8 cellular contexts compared by ENCODE assay signal in genomic region chr3:149938392-149939055, GRCh38. TPM values are rescaled to one million over a fixed set of nuclear protein-coding genes. Genes with fewer than 3 reads are reported as not detected.
DNase-seq lines count a peak whose midpoint lies in the region; ATAC-seq, FAIRE-seq and TF ChIP-seq lines count a peak whose summit lies in the region.
"Not testable (repeated sequence)": the region's sequence is repeated elsewhere in the genome, so short reads cannot be mapped to it uniquely, and the experiment has no call there.
"Had no signal": no experiment of that assay in that cellular context is flagged by ENCODE, and none has a peak within 500 bp of the region (broad histone marks: within the 10 kb centered on the region; RNA-seq: fewer than 3 reads in every experiment).

No MANE protein-coding gene starts in this region.

- not testable (repeated sequence) for H4K5ac ChIP-seq in IMR-90 (ENCODE audit: low read depth, low read length)

- not testable (repeated sequence) for H3K27me3 ChIP-seq in IMR-90 (ENCODE audit: control insufficient read depth, insufficient read depth, low read length); astrocyte (ENCODE audit: insufficient read depth, low read length); brain microvascular endothelial cell (replicated peaks); fibroblast of lung (ENCODE audit: control insufficient read depth, insufficient read depth, low read length); mesenchymal stem cell (ENCODE audit: control insufficient read depth in 1 of 2, insufficient read depth in 1 of 2, low read length in 2 of 2); skeletal muscle satellite cell (ENCODE audit: control insufficient read depth, insufficient read depth, low read length)

- ATAC-seq in IMR-90 (ENCODE audit: low read depth): not testable (repeated sequence)

- H3K36me3 Mint-ChIP-seq in astrocyte (ENCODE audit: low read depth, unreplicated experiment): not testable (repeated sequence)

- not testable (repeated sequence) for BruUV-seq in IMR-90 (replicated peaks; lab: Mats Ljungman, UMichigan)

- not testable (repeated sequence) for H2AK9ac ChIP-seq in IMR-90 (replicated peaks; ENCODE audit: low read depth, low read length, poor library complexity)

- not testable (repeated sequence) for H2AK5ac ChIP-seq in IMR-90 (ENCODE audit: low read depth, low read length); mesenchymal stem cell (ENCODE audit: low read length, severe bottlenecking)

- DNase-seq in EH (ENCODE audit: low read depth): peak; percentile 61
- peak; percentile 6 for DNase-seq in IMR-90
- peak; percentile 31 for DNase-seq in astrocyte (ENCODE audit: low read depth)
- peak; percentile 32 for DNase-seq in brain microvascular endothelial cell
- peak; percentile 26 to 45 for DNase-seq in fibroblast of lung (ENCODE audit: low read depth in 2 of 2)
- DNase-seq in mesenchymal stem cell: not testable (repeated sequence)

- H3K4me1 ChIP-seq in IMR-90 (ENCODE audit: control insufficient read depth, insufficient read depth, low read length); astrocyte (ENCODE audit: insufficient read depth, low read length); fibroblast of lung (ENCODE audit: control insufficient read depth, extremely low read depth, insufficient read depth, low read length); mesenchymal stem cell (ENCODE audit: control insufficient read depth, insufficient read depth, low read depth, low read length): not testable (repeated sequence)
- H3K4me1 ChIP-seq in skeletal muscle satellite cell (ENCODE audit: control insufficient read depth, insufficient read depth, low read length): peaks cover 25% of the 10 kb centered on the region

- not testable (repeated sequence) for H2AFZ ChIP-seq in IMR-90 (replicated peaks; ENCODE audit: low read length, poor library complexity); astrocyte (ENCODE audit: low read depth, low read length); fibroblast of lung (ENCODE audit: low read length); mesenchymal stem cell (ENCODE audit: low read depth, low read length)

- not testable (repeated sequence) for H3K27ac Mint-ChIP-seq in astrocyte (ENCODE audit: unreplicated experiment)

- H4K91ac ChIP-seq in IMR-90 (ENCODE audit: insufficient read depth, low read depth, low read length); mesenchymal stem cell (ENCODE audit: low read length): not testable (repeated sequence)

- not testable (repeated sequence) for H3K9me3 ChIP-seq in IMR-90 (ENCODE audit: control insufficient read depth, insufficient read depth, low read length); astrocyte (ENCODE audit: insufficient read depth, low read depth, low read length); fibroblast of lung (ENCODE audit: control insufficient read depth, insufficient read depth, low read depth, low read length); mesenchymal stem cell (ENCODE audit: control insufficient read depth, low read length); skeletal muscle satellite cell (replicated peaks; ENCODE audit: low read length)

- H2BK5ac ChIP-seq in IMR-90 (ENCODE audit: low read depth, low read length, poor library complexity, severe bottlenecking); mesenchymal stem cell (ENCODE audit: low read depth, low read length, poor library complexity, severe bottlenecking): not testable (repeated sequence)

- not testable (repeated sequence) for H3K56ac ChIP-seq in IMR-90 (ENCODE audit: extremely low read depth, insufficient read depth, low read length)

- CTCF ChIA-PET in IMR-90 (lab: Yijun Ruan, JAX): interaction anchor here (0.6 kb wide), 1 partner anchor 149 kb away, joined by 3 read pairs; no protein-coding TSS in a partner anchor

- H3K36me3 ChIP-seq in IMR-90 (ENCODE audit: control insufficient read depth, insufficient read depth, low read length); astrocyte (ENCODE audit: insufficient read depth, low read length); brain microvascular endothelial cell (replicated peaks); fibroblast of lung (ENCODE audit: control insufficient read depth, insufficient read depth, low read length); skeletal muscle satellite cell (ENCODE audit: insufficient read depth, low read length): not testable (repeated sequence)
- H3K36me3 ChIP-seq in mesenchymal stem cell (ENCODE audit: control insufficient read depth in 1 of 2, insufficient read depth in 2 of 2, low read depth in 1 of 2, low read length in 2 of 2): peaks cover 0 to 12% of the 10 kb centered on the region in 2 experiments

- POLR2A ChIA-PET in IMR-90 (lab: Charles Lee; ENCODE audit: unreplicated experiment): interaction anchor here (0.6 kb wide), 1 partner anchor 17 kb away, joined by 3 read pairs; no protein-coding TSS in a partner anchor

- H3K27ac ChIP-seq in IMR-90 (ENCODE audit: insufficient read depth, low read length); astrocyte (ENCODE audit: low read depth, low read length); brain microvascular endothelial cell; fibroblast of lung (ENCODE audit: insufficient read depth, low read length): not testable (repeated sequence)
- peak overlapping the region; percentile 23 for H3K27ac ChIP-seq in mesenchymal stem cell (ENCODE audit: low read length, poor library complexity, severe bottlenecking)

- intact Hi-C loops in IMR-90 (cut with micrococcal nuclease): loop anchor here (10.0 kb wide), 1 partner anchor 576 kb away; no protein-coding TSS in a partner anchor

- not testable (repeated sequence) for FAIRE-seq in astrocyte (lab: Jason Lieb, UNC)

- not testable (repeated sequence) for H3K18ac ChIP-seq in IMR-90 (ENCODE audit: low read depth, low read length); mesenchymal stem cell (ENCODE audit: low read depth in 1 of 2, low read length in 2 of 2)

- not testable (repeated sequence) for H3K27me3 Mint-ChIP-seq in astrocyte (ENCODE audit: low read depth, unreplicated experiment)

- not testable (repeated sequence) for TF ChIP-seq POLR2A in IMR-90 (IDR thresholded peaks at IDR 0.05; ENCODE audit: low read depth, low read length)

- not testable (repeated sequence) for H3K4me3 ChIP-seq in IMR-90 (ENCODE audit: insufficient read depth, low read depth, low read length); astrocyte (ENCODE audit: insufficient read depth, low read depth, low read length); brain microvascular endothelial cell (ENCODE audit: low read depth, low read length); fibroblast of lung (replicated peaks in 1 of 4; ENCODE audit: control extremely low read depth in 1 of 4, insufficient read depth in 1 of 4, low read depth in 3 of 4, low read length in 4 of 4); mesenchymal stem cell (ENCODE audit: insufficient read depth in 1 of 2, low read depth in 1 of 2, low read length in 2 of 2); skeletal muscle satellite cell (ENCODE audit: low read length)

- no CpG with 5 or more reads among the region's 3 CpGs for WGBS in IMR-90 (ENCODE audit: extremely low coverage in 2 of 2, insufficient read length in 1 of 2), 2 experiments
- WGBS in mesenchymal stem cell: 100% methylated on average over 1 of the region's 3 CpGs

- not testable (repeated sequence) for H3K23ac ChIP-seq in IMR-90 (ENCODE audit: low read depth, low read length); mesenchymal stem cell (ENCODE audit: low read length in 2 of 2)

- not testable (repeated sequence) for H3K9ac ChIP-seq in IMR-90 (ENCODE audit: low read depth, low read length); astrocyte (ENCODE audit: low read length); fibroblast of lung (ENCODE audit: insufficient read depth, low read length); mesenchymal stem cell (ENCODE audit: low read length)
- H3K9ac ChIP-seq in skeletal muscle satellite cell (ENCODE audit: low read depth, low read length): peak overlapping the region; percentile 7

- H3K4ac ChIP-seq in IMR-90 (ENCODE audit: low read depth, low read length); mesenchymal stem cell (ENCODE audit: low read depth in 1 of 2, low read length in 2 of 2): not testable (repeated sequence)

- not testable (repeated sequence) for H3K79me2 ChIP-seq in astrocyte (ENCODE audit: insufficient read depth, low read length); fibroblast of lung (ENCODE audit: control insufficient read depth, insufficient read depth, low read length)

- not testable (repeated sequence) for H3K4me2 ChIP-seq in IMR-90 (ENCODE audit: low read depth, low read length); fibroblast of lung (ENCODE audit: extremely low read depth, insufficient read depth, low read length); mesenchymal stem cell (ENCODE audit: low read length, poor library complexity, severe bottlenecking)
- H3K4me2 ChIP-seq in astrocyte (ENCODE audit: low read length): peak overlapping the region; percentile 16
- peak overlapping the region; percentile 7 for H3K4me2 ChIP-seq in skeletal muscle satellite cell (ENCODE audit: low read length)

- not testable (repeated sequence) for H3K9me1 ChIP-seq in IMR-90 (ENCODE audit: insufficient read depth, low read length)

- TF ChIP-seq CTCF in IMR-90 (conservative IDR thresholded peaks at IDR 0.05; ENCODE audit: low read depth, low read length); astrocyte (IDR thresholded peaks at IDR 0.05; ENCODE audit: insufficient read depth, low read depth, low read length); brain microvascular endothelial cell (IDR thresholded peaks at IDR 0.05; ENCODE audit: low read depth, low read length, missing control alignments); fibroblast of lung (conservative IDR thresholded peaks at IDR 0.05 in 1 of 2, IDR thresholded peaks at IDR 0.05 in 1 of 2; ENCODE audit: low read depth in 1 of 2, low read length in 2 of 2): not testable (repeated sequence)

- H3K79me1 ChIP-seq in IMR-90 (ENCODE audit: low read depth in 1 of 2, low read length in 2 of 2): peaks cover 0 to 23% of the 10 kb centered on the region in 2 experiments; a peak in 3 of 4 replicates
- not testable (repeated sequence) for H3K79me1 ChIP-seq in mesenchymal stem cell (replicated peaks; ENCODE audit: low read length, poor library complexity, severe bottlenecking)

- H2BK20ac ChIP-seq in IMR-90 (ENCODE audit: low read depth, low read length): not testable (repeated sequence)

- not testable (repeated sequence) for H3K4me3 Mint-ChIP-seq in astrocyte (ENCODE audit: unreplicated experiment)

- H2BK120ac ChIP-seq in IMR-90 (ENCODE audit: low read depth, low read length); mesenchymal stem cell (ENCODE audit: low read depth, low read length): not testable (repeated sequence)

- not testable (repeated sequence) for H3K4me1 Mint-ChIP-seq in astrocyte (ENCODE audit: low read depth, unreplicated experiment)

- not testable (repeated sequence) for H3K9me3 Mint-ChIP-seq in astrocyte (ENCODE audit: unreplicated experiment)

- H2BK12ac ChIP-seq in mesenchymal stem cell (ENCODE audit: low read length in 2 of 2): not testable (repeated sequence)

- dilution Hi-C loops in IMR-90 (cut with HindIII; ENCODE audit: low sequenced_read_pairs, unreplicated experiment): not testable (repeated sequence)

- H4K20me1 ChIP-seq in IMR-90 (ENCODE audit: insufficient read depth, low read length); astrocyte (ENCODE audit: insufficient read depth, low read length); fibroblast of lung (ENCODE audit: control insufficient read depth, extremely low read depth, insufficient read depth, low read length): not testable (repeated sequence)

- not testable (repeated sequence) for H4K8ac ChIP-seq in IMR-90 (ENCODE audit: low read depth in 2 of 2, low read length in 2 of 2); mesenchymal stem cell (ENCODE audit: low read length)

- H3K14ac ChIP-seq in IMR-90 (replicated peaks; ENCODE audit: low read depth, low read length); mesenchymal stem cell (ENCODE audit: low read length in 2 of 2): not testable (repeated sequence)

- not testable (repeated sequence) for TF ChIP-seq RAD21 in IMR-90 (IDR thresholded peaks at IDR 0.05; ENCODE audit: low read length)

- H2BK15ac ChIP-seq in IMR-90 (ENCODE audit: low read depth, low read length); mesenchymal stem cell (ENCODE audit: low read depth, poor library complexity, severe bottlenecking): not testable (repeated sequence)

- in situ Hi-C loops in IMR-90 (cut with MboI; ENCODE audit: low sequenced_read_pairs): loop anchor here (10.0 kb wide), 1 partner anchor 566 kb away; no protein-coding TSS in a partner anchor
- in situ Hi-C loops in brain microvascular endothelial cell (cut with HindIII; ENCODE audit: low pct_ligation_motif_present, low sequenced_read_pairs): not testable (repeated sequence)

RNA-seq across cellular contexts. Expression of gene PFN2, which starts 32.2 kb away (rescaled TPM):
- total RNA-seq in IMR-90 (2012; rRNA removed) (256 and 342 TPM in 2 replicates), astrocyte (172 and 179 TPM in 2 replicates), fibroblast of lung (153 and 343 TPM in 2 replicates)
- polyA plus RNA-seq in IMR-90 (2012; rRNA removed) (351 and 444 TPM in 2 replicates), fibroblast of lung (619 and 627 TPM in 2 replicates)
- 146 and 203 TPM in 2 replicates for polyA plus RNA-seq in IMR-90 (2012; cell fraction: cytosol; rRNA removed)
- 78.8 and 268 TPM in 2 replicates for polyA plus RNA-seq in IMR-90 (2012; cell fraction: nucleus; rRNA removed; ENCODE audit: low replicate concordance)
- polyA plus RNA-seq in fibroblast of lung (2012): 273 and 308 TPM in 2 replicates
- 49.9 and 79.8 TPM in 2 replicates for polyA minus RNA-seq in fibroblast of lung (ENCODE audit: low replicate concordance)
- 155 TPM for polyA plus RNA-seq in mesenchymal stem cell (2013, experiment 1 of 2)
- polyA plus RNA-seq in mesenchymal stem cell (2013, experiment 2 of 2): 176 TPM
- 198 and 201 TPM in 2 replicates for total RNA-seq in skeletal muscle satellite cell (2012; rRNA removed)
- polyA plus RNA-seq: CD14-positive monocyte had no signal
